8 cellular contexts compared by ENCODE assay signal in the genomic region with DNA sequence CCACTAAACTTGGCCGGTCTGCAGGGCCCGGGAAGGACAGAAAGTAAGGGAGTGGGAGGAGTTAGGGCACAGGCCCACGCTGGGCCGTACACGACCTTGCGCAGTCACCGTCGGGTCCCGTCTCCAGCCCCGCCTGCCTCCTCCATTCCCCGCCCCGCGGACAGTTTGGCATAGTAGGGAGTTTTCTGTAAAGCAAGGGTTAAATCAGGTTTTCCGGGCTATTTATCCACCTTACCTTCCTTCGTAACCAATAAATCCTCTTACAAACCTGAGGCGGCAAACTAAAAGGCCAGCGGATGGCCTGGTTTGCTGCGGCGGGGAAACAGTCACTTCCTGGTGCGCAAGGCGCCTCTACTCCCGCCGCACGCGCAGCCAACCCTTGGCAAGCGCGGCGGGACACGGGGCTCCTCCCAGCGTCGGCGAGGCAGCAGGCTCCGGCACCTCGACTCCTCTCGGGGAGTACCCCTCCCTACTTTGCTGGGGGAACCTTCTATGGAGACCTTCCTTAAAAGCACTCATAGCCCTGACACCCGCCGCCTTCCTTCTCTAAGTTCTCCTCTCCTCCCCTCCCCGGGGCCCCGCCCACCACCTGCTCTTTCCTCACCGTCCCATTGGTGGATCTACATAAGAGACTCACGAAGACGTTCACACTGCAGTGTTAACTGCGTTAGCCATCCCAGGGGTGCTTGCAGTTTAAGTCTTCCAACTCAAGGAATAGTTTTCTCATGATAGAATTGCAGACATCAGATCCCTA. TPM values are rescaled to one million over a fixed set of nuclear protein-coding genes. Genes with fewer than 3 reads are reported as not detected.
DNase-seq lines count a peak whose midpoint lies in the region; ATAC-seq and TF ChIP-seq lines count a peak whose summit lies in the region.

A gene with protein sequence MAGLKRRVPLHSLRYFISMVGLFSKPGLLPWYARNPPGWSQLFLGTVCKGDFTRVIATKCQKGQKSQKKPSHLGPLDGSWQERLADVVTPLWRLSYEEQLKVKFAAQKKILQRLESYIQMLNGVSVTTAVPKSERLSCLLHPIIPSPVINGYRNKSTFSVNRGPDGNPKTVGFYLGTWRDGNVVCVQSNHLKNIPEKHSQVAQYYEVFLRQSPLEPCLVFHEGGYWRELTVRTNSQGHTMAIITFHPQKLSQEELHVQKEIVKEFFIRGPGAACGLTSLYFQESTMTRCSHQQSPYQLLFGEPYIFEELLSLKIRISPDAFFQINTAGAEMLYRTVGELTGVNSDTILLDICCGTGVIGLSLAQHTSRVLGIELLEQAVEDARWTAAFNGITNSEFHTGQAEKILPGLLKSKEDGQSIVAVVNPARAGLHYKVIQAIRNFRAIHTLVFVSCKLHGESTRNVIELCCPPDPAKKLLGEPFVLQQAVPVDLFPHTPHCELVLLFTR (minus strand): TSS at position 563 of the 754 bp plus-strand sequence. CDS start 9,822 bp downstream, outside the sequence.

- TF ChIP-seq CTCF in IMR-90 (conservative IDR thresholded peaks at IDR 0.05; ENCODE audit: low read depth, low read length) (no peak), Panc1 (IDR thresholded peaks at IDR 0.05) (no peak), esophagus squamous epithelium (IDR thresholded peaks at IDR 0.05) (no peak)

- peak within 1 kb of the TSS; percentile 67 for H3K27ac ChIP-seq in IMR-90 (ENCODE audit: insufficient read depth, low read length)
- H3K27ac ChIP-seq in Panc1 (ENCODE audit: low read length), result peak within 1 kb of the TSS; percentile 97
- H3K27ac ChIP-seq in esophagus squamous epithelium, result peak within 1 kb of the TSS; percentile 84 to 94 (median 90)

- H3K18ac ChIP-seq in IMR-90 (ENCODE audit: low read depth, low read length), result peak within 1 kb of the TSS; percentile 67

- no peaks in the 10 kb centered on the region for H3K27me3 Mint-ChIP-seq in activated T-cell treated with anti-CD3 and anti-CD28 coated beads, Interleukin-2, amount 50 U/mL, for 4 hours (ENCODE audit: low read depth)
- no peaks in the 10 kb centered on the region for H3K27me3 Mint-ChIP-seq in naive B cell

- H3K14ac ChIP-seq in IMR-90 (replicated peaks; ENCODE audit: low read depth, low read length), result peak within 1 kb of the TSS; percentile 95

- H2BK120ac ChIP-seq in IMR-90 (ENCODE audit: low read depth, low read length), result peak within 1 kb of the TSS; percentile 85

- H2BK5ac ChIP-seq in IMR-90 (ENCODE audit: low read depth, low read length, poor library complexity, severe bottlenecking), result peak within 1 kb of the TSS; percentile 64

- dilution Hi-C loops in IMR-90 (cut with HindIII; ENCODE audit: low sequenced_read_pairs, unreplicated experiment), result no loop called here

- no peak for TF ChIP-seq POLR2A in IMR-90 (IDR thresholded peaks at IDR 0.05; ENCODE audit: low read depth, low read length)
- no peak for TF ChIP-seq POLR2A in esophagus squamous epithelium (IDR thresholded peaks at IDR 0.05)

- BruUV-seq in IMR-90 (replicated peaks; lab: Mats Ljungman, UMichigan) (TSS peak; percentile 24), Panc1 (replicated peaks; lab: Mats Ljungman, UMichigan) (TSS peak; percentile 86)

- H2AK5ac ChIP-seq in IMR-90 (ENCODE audit: low read depth, low read length), result peak within 1 kb of the TSS; percentile 78

- H4K5ac ChIP-seq in IMR-90 (ENCODE audit: low read depth, low read length), result peak within 1 kb of the TSS; percentile 90

- ATAC-seq in GM21529 (IDR thresholded peaks at IDR 0.05; ENCODE audit: unreplicated experiment) (peak; percentile 92), IMR-90 (ENCODE audit: low read depth) (peak; percentile 95), Panc1 (peak; percentile 99), naive B cell (ENCODE audit: low read depth in 2 of 2) (peak; percentile 87 to 88)
- ATAC-seq in activated T-cell treated with anti-CD3 and anti-CD28 coated beads, Interleukin-2, amount 50 U/mL, for 4 hours, result peak; percentile 91 to 93
- ATAC-seq in stimulated activated effector memory CD8-positive, alpha-beta T cell treated with anti-CD3 and anti-CD28 coated beads, Interleukin-12 subunit alpha, Interleukin-12 subunit beta, amount 100 ng/mL, for 72 hours, result peak; percentile 95

- H3K27me3 ChIP-seq in IMR-90 (ENCODE audit: control insufficient read depth, insufficient read depth, low read length) (no peaks in the 10 kb centered on the region), Panc1 (ENCODE audit: control insufficient read depth, insufficient read depth, low read length) (no peaks in the 10 kb centered on the region), esophagus squamous epithelium (no peaks in the 10 kb centered on the region)

- H3K27ac Mint-ChIP-seq in naive B cell, result peak within 1 kb of the TSS; percentile 89 to 97 (median 94)
- H3K27ac Mint-ChIP-seq in stimulated activated effector memory CD8-positive, alpha-beta T cell treated with anti-CD3 and anti-CD28 coated beads, Interleukin-12 subunit alpha, Interleukin-12 subunit beta, amount 100 ng/mL, for 72 hours, result peak within 1 kb of the TSS; percentile 95

- H2AFZ ChIP-seq in IMR-90 (replicated peaks; ENCODE audit: low read length, poor library complexity), result peak within 1 kb of the TSS; percentile 88

- no peaks in the 10 kb centered on the region for H3K36me3 ChIP-seq in IMR-90 (ENCODE audit: control insufficient read depth, insufficient read depth, low read length)
- no peaks in the 10 kb centered on the region for H3K36me3 ChIP-seq in Panc1 (ENCODE audit: control insufficient read depth, insufficient read depth, low read length)
- H3K36me3 ChIP-seq in esophagus squamous epithelium, result no peaks in the 10 kb centered on the region

- peak within 1 kb of the TSS; percentile 77 for H3K56ac ChIP-seq in IMR-90 (ENCODE audit: extremely low read depth, insufficient read depth, low read length)

- peak within 1 kb of the TSS; percentile 82 for H3K4me3 ChIP-seq in IMR-90 (ENCODE audit: insufficient read depth, low read depth, low read length)
- H3K4me3 ChIP-seq in Panc1 (ENCODE audit: low read depth in 2 of 2, low read length in 2 of 2), result peak within 1 kb of the TSS; percentile 82 to 94
- H3K4me3 ChIP-seq in esophagus squamous epithelium, result peak within 1 kb of the TSS; percentile 52 to 70 (median 68)

- peak within 1 kb of the TSS; percentile 88 for H3K4me3 Mint-ChIP-seq in activated T-cell treated with anti-CD3 and anti-CD28 coated beads, Interleukin-2, amount 50 U/mL, for 4 hours
- peak within 1 kb of the TSS; percentile 82 to 95 (median 91) for H3K4me3 Mint-ChIP-seq in naive B cell
- H3K4me3 Mint-ChIP-seq in stimulated activated effector memory CD8-positive, alpha-beta T cell treated with anti-CD3 and anti-CD28 coated beads, Interleukin-12 subunit alpha, Interleukin-12 subunit beta, amount 100 ng/mL, for 72 hours, result peak within 1 kb of the TSS; percentile 82

- no peak for TF ChIP-seq RAD21 in IMR-90 (IDR thresholded peaks at IDR 0.05; ENCODE audit: low read length)

- H3K9me1 ChIP-seq in IMR-90 (ENCODE audit: insufficient read depth, low read length), result 0 out of 2 replicates have a peak, but pooled peaks cover 5% of the 10 kb centered on the region

- H3K79me1 ChIP-seq in IMR-90 (ENCODE audit: low read depth in 1 of 2, low read length in 2 of 2), result peaks cover 0 to 8% of the 10 kb centered on the region in 2 experiments; a peak in 1 of 4 replicates

- H3K4me1 Mint-ChIP-seq in activated T-cell treated with anti-CD3 and anti-CD28 coated beads, Interleukin-2, amount 50 U/mL, for 4 hours (ENCODE audit: low read depth), result peaks cover 21% of the 10 kb centered on the region
- peaks cover 19 to 25% (median 20%) of the 10 kb centered on the region in 3 donors for H3K4me1 Mint-ChIP-seq in naive B cell
- peaks cover 11% of the 10 kb centered on the region for H3K4me1 Mint-ChIP-seq in stimulated activated effector memory CD8-positive, alpha-beta T cell treated with anti-CD3 and anti-CD28 coated beads, Interleukin-12 subunit alpha, Interleukin-12 subunit beta, amount 100 ng/mL, for 72 hours

- peak within 1 kb of the TSS; percentile 93 for H2AK9ac ChIP-seq in IMR-90 (replicated peaks; ENCODE audit: low read depth, low read length, poor library complexity)

- peak within 1 kb of the TSS; percentile 57; the same call in 2 of the 3 replicates for H2BK15ac ChIP-seq in IMR-90 (ENCODE audit: low read depth, low read length)

- H4K8ac ChIP-seq in IMR-90 (ENCODE audit: low read depth in 2 of 2, low read length in 2 of 2), result peak within 1 kb of the TSS; percentile 75 to 94

- in situ Hi-C loops in IMR-90 (cut with MboI; ENCODE audit: low sequenced_read_pairs) (no loop called here), Panc1 (cut with HindIII; ENCODE audit: low pct_unique_long_range_greater_than_20kb, low sequenced_read_pairs) (no loop called here)

- peaks cover 4% of the 10 kb centered on the region for H3K36me3 Mint-ChIP-seq in activated T-cell treated with anti-CD3 and anti-CD28 coated beads, Interleukin-2, amount 50 U/mL, for 4 hours (ENCODE audit: insufficient read depth)
- peaks cover 0 to 7% of the 10 kb centered on the region in 2 donors for H3K36me3 Mint-ChIP-seq in naive B cell
- H3K36me3 Mint-ChIP-seq in stimulated activated effector memory CD8-positive, alpha-beta T cell treated with anti-CD3 and anti-CD28 coated beads, Interleukin-12 subunit alpha, Interleukin-12 subunit beta, amount 100 ng/mL, for 72 hours, result peaks cover 35% of the 10 kb centered on the region

- H3K9me3 ChIP-seq in IMR-90 (ENCODE audit: control insufficient read depth, insufficient read depth, low read length), result no peaks in the 10 kb centered on the region
- no peaks in the 10 kb centered on the region for H3K9me3 ChIP-seq in Panc1 (ENCODE audit: control insufficient read depth, insufficient read depth, low read depth, low read length)
- H3K9me3 ChIP-seq in esophagus squamous epithelium, result no peaks in the 10 kb centered on the region

- H3K9me3 Mint-ChIP-seq in activated T-cell treated with anti-CD3 and anti-CD28 coated beads, Interleukin-2, amount 50 U/mL, for 4 hours, result no peaks in the 10 kb centered on the region
- H3K9me3 Mint-ChIP-seq in naive B cell, result no peaks in the 10 kb centered on the region
- H3K9me3 Mint-ChIP-seq in stimulated activated effector memory CD8-positive, alpha-beta T cell treated with anti-CD3 and anti-CD28 coated beads, Interleukin-12 subunit alpha, Interleukin-12 subunit beta, amount 100 ng/mL, for 72 hours, result no peaks in the 10 kb centered on the region

- peak within 1 kb of the TSS; percentile 79 for H3K9ac ChIP-seq in IMR-90 (ENCODE audit: low read depth, low read length)

- 38% methylated on average over 5 of the region's 43 CpGs; no CpG with 5 or more reads in 1 of the 2 experiments for WGBS in IMR-90 (ENCODE audit: extremely low coverage in 2 of 2, insufficient read length in 1 of 2), 2 experiments
- 0 to 26% methylated on average over 21 to 27 of the region's 43 CpGs for WGBS in esophagus squamous epithelium, 2 donors

- POLR2A ChIA-PET in IMR-90 (lab: Charles Lee; ENCODE audit: unreplicated experiment) (no interaction called here), Panc1 (lab: Charles Lee) (no interaction called here)

- CTCF ChIA-PET in IMR-90 (lab: Yijun Ruan, JAX), result no interaction called here
- CTCF ChIA-PET in Panc1 (lab: Charles Lee), result no interaction called here

- peak within 1 kb of the TSS; percentile 36; the same call in 1 of the 2 replicates for H2BK20ac ChIP-seq in IMR-90 (ENCODE audit: low read depth, low read length)

- no peaks in the 10 kb centered on the region for H4K20me1 ChIP-seq in IMR-90 (ENCODE audit: insufficient read depth, low read length)

- peak within 1 kb of the TSS; percentile 96 for H3K4me2 ChIP-seq in IMR-90 (ENCODE audit: low read depth, low read length)

- peak within 1 kb of the TSS; percentile 80 for H4K91ac ChIP-seq in IMR-90 (ENCODE audit: insufficient read depth, low read depth, low read length)

- DNase-seq in DMS53 (lab: John Stamatoyannopoulos, UW), result peak; percentile 92
- peak; percentile 64 for DNase-seq in IMR-90
- DNase-seq in Panc1 (ENCODE audit: low read depth, low spot score), result peak; percentile 67
- peak; percentile 71 for DNase-seq in activated T-cell treated with anti-CD3 and anti-CD28 coated beads, Interleukin-2, amount 50 U/mL, for 4 hours
- peak; percentile 34 for DNase-seq in esophagus squamous epithelium (lab: John Stamatoyannopoulos, UW)
- peak; percentile 73 for DNase-seq in naive B cell
- peak; percentile 46 to 81 for DNase-seq in stimulated activated effector memory CD8-positive, alpha-beta T cell treated with anti-CD3 and anti-CD28 coated beads, Interleukin-12 subunit alpha, Interleukin-12 subunit beta, amount 100 ng/mL, for 72 hours (ENCODE audit: low spot score in 2 of 2)

- intact Hi-C loops in IMR-90 (cut with micrococcal nuclease), result no loop called here
- intact Hi-C loops in Panc1 (cut with micrococcal nuclease; ENCODE audit: unreplicated experiment), result no loop called here
- intact Hi-C loops in esophagus squamous epithelium (cut with DNase I), result no loop called here

- peak within 1 kb of the TSS; percentile 94 for H3K4ac ChIP-seq in IMR-90 (ENCODE audit: low read depth, low read length)

- H3K4me1 ChIP-seq in IMR-90 (ENCODE audit: control insufficient read depth, insufficient read depth, low read length), result no peaks in the 10 kb centered on the region
- peaks cover 9% of the 10 kb centered on the region; the same call in 1 of the 2 replicates for H3K4me1 ChIP-seq in Panc1 (ENCODE audit: control insufficient read depth, insufficient read depth, low read length)
- H3K4me1 ChIP-seq in esophagus squamous epithelium, result peaks cover 0 to 21% (median 0%) of the 10 kb centered on the region in 3 donors

- peak within 1 kb of the TSS; percentile 87 for H3K23ac ChIP-seq in IMR-90 (ENCODE audit: low read depth, low read length)

RNA-seq across cellular contexts. Expression of the gene that starts here (rescaled TPM):
- 10.8 and 13.4 TPM in 2 replicates for total RNA-seq in IMR-90 (2012; rRNA removed)
- 6.5 and 7.7 TPM in 2 replicates for polyA plus RNA-seq in IMR-90 (2012; rRNA removed)
- 3.3 and 7.2 TPM in 2 replicates for polyA plus RNA-seq in IMR-90 (2012; cell fraction: cytosol; rRNA removed)
- polyA plus RNA-seq in IMR-90 (2012; cell fraction: nucleus; rRNA removed; ENCODE audit: low replicate concordance), result 4.0 and 14.0 TPM in 2 replicates
- total RNA-seq in Panc1 (2021; ENCODE audit: unreplicated experiment), result 39.7 TPM
- 15.8 TPM for polyA plus RNA-seq in Panc1 (2012; ENCODE audit: insufficient read length)
- total RNA-seq in activated T-cell treated with anti-CD3 and anti-CD28 coated beads, Interleukin-2, amount 50 U/mL, for 4 hours, result 10 to 100 TPM; 15.4 to 17.0 (median 15.5) TPM
- total RNA-seq in esophagus squamous epithelium, result 10 to 100 TPM; 10.5 to 21.0 (median 12.7) TPM
- 10 to 100 TPM; 41.4 to 75.7 (median 52.0) TPM for polyA plus RNA-seq in naive B cell (ENCODE audit: low read depth in 6 of 6)

Comparison
In these comparisons a context has a peak if more than half of its experiments do, and no peak if none do; other contexts are left out.
1. Peak in every context shown above with its lines: DNase-seq, ATAC-seq, H3K4me3 ChIP-seq and H3K27ac ChIP-seq.
2. DNase-seq: peak in every context shown above with its lines; median percentile 92 in DMS53; 73 in naive B cell; 71 in activated T-cell treated with anti-CD3 and anti-CD28 coated beads, Interleukin-2, amount 50 U/mL, for 4 hours; 67 in Panc1; 64 in IMR-90; 64 in stimulated activated effector memory CD8-positive, alpha-beta T cell treated with anti-CD3 and anti-CD28 coated beads, Interleukin-12 subunit alpha, Interleukin-12 subunit beta, amount 100 ng/mL, for 72 hours; 34 in esophagus squamous epithelium.